Comparison of ENCODE assay signal across 8 cellular contexts in the genomic region with DNA sequence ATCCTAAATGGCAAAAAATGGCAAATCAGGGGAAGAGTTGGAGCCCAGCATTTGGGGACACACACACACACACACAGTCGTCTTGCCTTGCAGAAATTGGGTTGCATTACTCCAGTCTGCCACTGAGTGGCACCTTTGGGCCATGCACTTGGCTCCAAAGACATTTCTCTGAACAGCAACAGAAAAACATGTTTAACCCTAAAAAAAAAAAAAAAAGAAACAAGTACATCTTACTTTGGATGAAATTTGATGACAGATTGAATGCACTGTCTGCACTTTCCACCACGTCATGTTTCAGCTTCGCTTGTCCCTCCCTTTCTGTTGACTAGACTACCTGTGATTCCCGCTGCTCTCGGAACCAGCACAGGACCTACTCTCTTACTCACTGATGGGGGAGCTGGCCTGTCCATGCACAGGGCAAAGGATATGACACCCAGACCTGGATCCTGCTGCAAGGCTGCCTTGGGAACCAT.
DNase-seq lines count a peak whose midpoint lies in the region; ATAC-seq and TF ChIP-seq lines count a peak whose summit lies in the region.

No MANE protein-coding gene starts in this region.

- H3K36me3 ChIP-seq in GM23248 (ENCODE audit: low read depth) = no peaks in the 10 kb centered on the region
- no peaks in the 10 kb centered on the region for H3K36me3 ChIP-seq in esophagus muscularis mucosa

- in situ Hi-C loops in GM23248 (cut with MboI) = loop anchor here (10.0 kb wide), 1 partner anchor 428 kb away; no protein-coding TSS in a partner anchor

- no peaks in the 10 kb centered on the region; the same call in 1 of the 2 replicates for H3K27me3 ChIP-seq in GM23248 (replicated peaks; ENCODE audit: insufficient read depth)
- H3K27me3 ChIP-seq in esophagus muscularis mucosa = peaks cover 0 to 3% (median 0%) of the 10 kb centered on the region in 4 donors

- ATAC-seq in natural killer cell treated with Interleukin-12 subunit alpha and Interleukin-12 subunit beta and Interleukin-15 and Interleukin-18, amount 100 ng/mL, for 72 hours = peak in 1 of 2 donors; percentile 76
- ATAC-seq in stimulated activated naive CD8-positive, alpha-beta T cell treated with anti-CD3 and anti-CD28 coated beads, Interleukin-15, Interleukin-2, amounts not matched to agents 100 U/mL and 50 U/mL, for 24 hours = no peak
- no peak for ATAC-seq in GM21367 (IDR thresholded peaks at IDR 0.05; ENCODE audit: unreplicated experiment)

- no peak overlapping the region for H2AFZ ChIP-seq in GM23248

- peaks cover 6 to 13% of the 10 kb centered on the region in 2 donors for H3K27me3 Mint-ChIP-seq in natural killer cell treated with Interleukin-12 subunit alpha and Interleukin-12 subunit beta and Interleukin-15 and Interleukin-18, amount 100 ng/mL, for 72 hours

- peaks cover 14% of the 10 kb centered on the region for H3K36me3 Mint-ChIP-seq in natural killer cell treated with Interleukin-12 subunit alpha and Interleukin-12 subunit beta and Interleukin-15 and Interleukin-18, amount 100 ng/mL, for 72 hours

- H4K20me1 ChIP-seq in GM23248 (ENCODE audit: insufficient read depth) = no peaks in the 10 kb centered on the region

- H3K9ac ChIP-seq in GM23248 = no peak overlapping the region

- H3K4me3 ChIP-seq in GM23248 = no peak overlapping the region
- no peak overlapping the region for H3K4me3 ChIP-seq in esophagus muscularis mucosa

- no peaks in the 10 kb centered on the region for H3K9me2 ChIP-seq in GM23248 (ENCODE audit: insufficient read depth)

- H3F3A ChIP-seq in GM23248 (ENCODE audit: insufficient read depth) = peaks cover 30% of the 10 kb centered on the region

- H3K27ac Mint-ChIP-seq in natural killer cell treated with Interleukin-12 subunit alpha and Interleukin-12 subunit beta and Interleukin-15 and Interleukin-18, amount 100 ng/mL, for 72 hours = peak overlapping the region in 1 of 2 donors; percentile 81

- TF ChIP-seq CTCF in esophagus muscularis mucosa (IDR thresholded peaks at IDR 0.05) = peak; percentile 82 to 90 (median 87)

- H3K4me1 ChIP-seq in GM23248 (ENCODE audit: insufficient read depth) (peaks cover 14% of the 10 kb centered on the region), esophagus muscularis mucosa (peaks cover 0 to 9% (median 7%) of the 10 kb centered on the region in 4 donors)

- H3K79me2 ChIP-seq in GM23248 (ENCODE audit: insufficient read depth) = no peaks in the 10 kb centered on the region

- H3K27ac ChIP-seq in GM23248 (no peak overlapping the region), esophagus muscularis mucosa (replicated peaks in 1 of 4) (no peak overlapping the region)

- H3K4me3 Mint-ChIP-seq in natural killer cell treated with Interleukin-12 subunit alpha and Interleukin-12 subunit beta and Interleukin-15 and Interleukin-18, amount 100 ng/mL, for 72 hours = peak overlapping the region; percentile 29

- H3K9me3 Mint-ChIP-seq in natural killer cell treated with Interleukin-12 subunit alpha and Interleukin-12 subunit beta and Interleukin-15 and Interleukin-18, amount 100 ng/mL, for 72 hours = peaks cover under 1% of the 10 kb centered on the region

- no peaks in the 10 kb centered on the region for H3K9me3 ChIP-seq in GM23248 (ENCODE audit: low read depth)
- H3K9me3 ChIP-seq in esophagus muscularis mucosa = peaks cover 0 to 12% (median 5%) of the 10 kb centered on the region in 4 donors

- intact Hi-C loops in esophagus muscularis mucosa (cut with DNase I) = loop anchor here (1.0 kb wide), 1 partner anchor 431 kb away; no protein-coding TSS in a partner anchor

- DNase-seq in AML-193 (lab: John Stamatoyannopoulos, UW) (peak; percentile 31 to 38), GM23248 (peak; percentile 85), NOMO-1 treated with DMSO at 0.1 percent for 48 hours (lab: John Stamatoyannopoulos, UW; ENCODE audit: unreplicated experiment) (peak; percentile 62), activated T-cell treated with anti-CD3 and anti-CD28 coated beads for 24 hours (ENCODE audit: low read depth) (peak; percentile 64), esophagus muscularis mucosa (ENCODE audit: extremely low spot score) (no peak)
- peak; percentile 70 for DNase-seq in natural killer cell treated with Interleukin-12 subunit alpha and Interleukin-12 subunit beta and Interleukin-15 and Interleukin-18, amount 100 ng/mL, for 72 hours (ENCODE audit: low spot score)
- peak; percentile 73 for DNase-seq in stimulated activated naive CD8-positive, alpha-beta T cell treated with anti-CD3 and anti-CD28 coated beads, Interleukin-15, Interleukin-2, amounts not matched to agents 100 U/mL and 50 U/mL, for 24 hours

- H3K4me2 ChIP-seq in GM23248 (ENCODE audit: unreplicated experiment) = no peak overlapping the region

- TF ChIP-seq POLR2A in esophagus muscularis mucosa (IDR thresholded peaks at IDR 0.05; ENCODE audit: low read depth) = no peak

- whole genome bisulfite sequencing in GM23248 (ENCODE audit: low coverage in 1 of 2, low lambda C conversion rate in 2 of 2, missing lambda C conversion rate in 2 of 2), 2 experiments = 33 to 41% methylated on average over 5 of the region's 5 CpGs
- 40% methylated on average over 5 of the region's 5 CpGs for WGBS in esophagus muscularis mucosa

- TF ChIP-seq EP300 in esophagus muscularis mucosa (IDR thresholded peaks at IDR 0.05) = no peak

- H3K4me1 Mint-ChIP-seq in natural killer cell treated with Interleukin-12 subunit alpha and Interleukin-12 subunit beta and Interleukin-15 and Interleukin-18, amount 100 ng/mL, for 72 hours (ENCODE audit: low read depth in 2 of 2) = peaks cover 57 to 62% of the 10 kb centered on the region in 2 donors
